In genomic region chr12:57151741-57152407, GRCh38 we compare ENCODE assay signal across 11 cellular contexts. TPM values are rescaled to one million over a fixed set of nuclear protein-coding genes. Genes with fewer than 3 reads are reported as not detected.
A peak's percentile ranks its signal among the peaks of the same experiment; 100 is the strongest.
DNase-seq lines count a peak whose midpoint lies in the region; ATAC-seq and TF ChIP-seq lines count a peak whose summit lies in the region.
"Had no signal": no experiment of that assay in that cellular context is flagged by ENCODE, and none has a peak within 500 bp of the region (broad histone marks: within the 10 kb centered on the region; RNA-seq: fewer than 3 reads in every experiment).

No MANE protein-coding gene starts in this region.

- peaks cover 5% of the 10 kb centered on the region for H3K4me1 Mint-ChIP-seq in stimulated activated effector memory CD8-positive, alpha-beta T cell treated with anti-CD3 and anti-CD28 coated beads, Interleukin-12 subunit alpha, Interleukin-12 subunit beta, amount 100 ng/mL, for 72 hours
- peaks cover 47% of the 10 kb centered on the region for H3K4me1 Mint-ChIP-seq in nephron progenitor cell

- peak overlapping the region; percentile 37 for H3K4me3 ChIP-seq in GM23248
- no peak overlapping the region for H3K4me3 ChIP-seq in heart left ventricle
- H3K4me3 ChIP-seq in PC-9: no peak overlapping the region

- TF ChIP-seq CTCF in heart left ventricle (IDR thresholded peaks at IDR 0.05) (no peak), nephron progenitor cell (IDR thresholded peaks at IDR 0.05) (no peak), PC-9 (conservative IDR thresholded peaks at IDR 0.05) (no peak)

- H3K9me2 ChIP-seq in GM23248 (ENCODE audit: insufficient read depth): no peaks in the 10 kb centered on the region
- no peaks in the 10 kb centered on the region for H3K9me2 ChIP-seq in PC-9 (ENCODE audit: insufficient read depth)

- no peak for TF ChIP-seq POLR2A in heart left ventricle (IDR thresholded peaks at IDR 0.05)

- intact Hi-C loops in heart left ventricle (cut with DNase I) (no loop called here), PC-9 (cut with micrococcal nuclease; ENCODE audit: unreplicated experiment) (no loop called here)

- no peaks in the 10 kb centered on the region for H3K27me3 ChIP-seq in GM23248 (replicated peaks; ENCODE audit: insufficient read depth)
- H3K27me3 ChIP-seq in heart left ventricle: no peaks in the 10 kb centered on the region
- no peaks in the 10 kb centered on the region for H3K27me3 ChIP-seq in PC-9 (ENCODE audit: insufficient read depth, low read depth)

- H3K9me3 ChIP-seq in GM23248 (ENCODE audit: low read depth): no peaks in the 10 kb centered on the region
- no peaks in the 10 kb centered on the region for H3K9me3 ChIP-seq in heart left ventricle
- H3K9me3 ChIP-seq in PC-9 (ENCODE audit: insufficient read depth, low read depth): no peaks in the 10 kb centered on the region

- peaks cover 68% of the 10 kb centered on the region for H3K4me1 ChIP-seq in GM23248 (ENCODE audit: insufficient read depth)
- peaks cover 14 to 100% (median 64%) of the 10 kb centered on the region in 12 donors for H3K4me1 ChIP-seq in heart left ventricle
- H3K4me1 ChIP-seq in PC-9 (replicated peaks; ENCODE audit: insufficient read depth): peaks cover 8% of the 10 kb centered on the region

- CTCF ChIA-PET in PC-9 (lab: Charles Lee): no interaction called here

- H3K9ac ChIP-seq in GM23248: peak overlapping the region; percentile 81

- peaks cover 5% of the 10 kb centered on the region for H3K27me3 Mint-ChIP-seq in nephron progenitor cell (ENCODE audit: low read depth, poor library complexity)

- POLR2A ChIA-PET in PC-9 (lab: Charles Lee; ENCODE audit: unreplicated experiment): no interaction called here

- H3K4me2 ChIP-seq in GM23248 (ENCODE audit: unreplicated experiment) (peak overlapping the region; percentile 65), PC-9 (no peak overlapping the region)

- peaks cover 41% of the 10 kb centered on the region for H3K36me3 ChIP-seq in GM23248 (ENCODE audit: low read depth)
- peaks cover 0 to 61% (median 33%) of the 10 kb centered on the region in 9 donors for H3K36me3 ChIP-seq in heart left ventricle
- H3K36me3 ChIP-seq in PC-9 (ENCODE audit: low read depth): no peaks in the 10 kb centered on the region

- H3K79me2 ChIP-seq in GM23248 (ENCODE audit: insufficient read depth) (peaks cover 77% of the 10 kb centered on the region), PC-9 (ENCODE audit: low read depth) (no peaks in the 10 kb centered on the region)

- in situ Hi-C loops in GM23248 (cut with MboI): no loop called here

- 6% methylated on average over 14 of the region's 14 CpGs for WGBS in GM23248 (ENCODE audit: low coverage in 1 of 2, low lambda C conversion rate in 2 of 2, missing lambda C conversion rate in 2 of 2), 2 experiments
- WGBS in heart left ventricle, 4 donors: 36 to 51% (median 41%) methylated on average over 13 to 14 of the region's 14 CpGs

- H2AFZ ChIP-seq in GM23248 (no peak overlapping the region), PC-9 (no peak overlapping the region)

- H3K27ac Mint-ChIP-seq in stimulated activated effector memory CD8-positive, alpha-beta T cell treated with anti-CD3 and anti-CD28 coated beads, Interleukin-12 subunit alpha, Interleukin-12 subunit beta, amount 100 ng/mL, for 72 hours: peak overlapping the region; percentile 18
- H3K27ac Mint-ChIP-seq in nephron progenitor cell: no peak overlapping the region
- H3K27ac Mint-ChIP-seq: memory B cell; T-helper 2 cell treated with Interferon-gamma antibody and Interleukin-4, amounts not matched to agents 5 μg/mL and 100 μg/mL, for 36 hours had no signal

- H3K27ac ChIP-seq in GM23248 (peak overlapping the region; percentile 98), heart left ventricle (peak overlapping the region; percentile 23 to 95 (median 84)), PC-9 (no peak overlapping the region)

- H3F3A ChIP-seq in GM23248 (ENCODE audit: insufficient read depth) (peaks cover 83% of the 10 kb centered on the region), PC-9 (ENCODE audit: insufficient read depth, low read depth) (no peaks in the 10 kb centered on the region)

- H3K36me3 Mint-ChIP-seq in stimulated activated effector memory CD8-positive, alpha-beta T cell treated with anti-CD3 and anti-CD28 coated beads, Interleukin-12 subunit alpha, Interleukin-12 subunit beta, amount 100 ng/mL, for 72 hours: no peaks in the 10 kb centered on the region
- peaks cover 60% of the 10 kb centered on the region for H3K36me3 Mint-ChIP-seq in nephron progenitor cell (ENCODE audit: low read depth)
- H3K36me3 Mint-ChIP-seq: memory B cell had no signal

- no peaks in the 10 kb centered on the region for H4K20me1 ChIP-seq in GM23248 (ENCODE audit: insufficient read depth)
- H4K20me1 ChIP-seq in PC-9 (ENCODE audit: insufficient read depth): no peaks in the 10 kb centered on the region

- BruUV-seq in PC-9 (replicated peaks; lab: Mats Ljungman, UMichigan): no TSS peak

- H3K4me3 Mint-ChIP-seq in stimulated activated effector memory CD8-positive, alpha-beta T cell treated with anti-CD3 and anti-CD28 coated beads, Interleukin-12 subunit alpha, Interleukin-12 subunit beta, amount 100 ng/mL, for 72 hours: no peak overlapping the region
- no peak overlapping the region for H3K4me3 Mint-ChIP-seq in nephron progenitor cell
- H3K4me3 Mint-ChIP-seq: memory B cell; T-helper 2 cell treated with Interferon-gamma antibody and Interleukin-4, amounts not matched to agents 5 μg/mL and 100 μg/mL, for 36 hours had no signal

- DNase-seq in GM23248: peak; percentile 91
- peak; percentile 76 for DNase-seq in astrocyte of the hippocampus (ENCODE audit: low read depth, low spot score)
- peak in 3 of 5 donors; percentile 55 to 77 (median 57) for DNase-seq in heart left ventricle
- no peak for DNase-seq in stimulated activated effector memory CD8-positive, alpha-beta T cell treated with anti-CD3 and anti-CD28 coated beads, Interleukin-12 subunit alpha, Interleukin-12 subunit beta, amount 100 ng/mL, for 72 hours (ENCODE audit: low spot score in 2 of 2)
- no peak for DNase-seq in activated effector memory CD4-positive, alpha-beta T cell treated with anti-CD3 and anti-CD28 coated beads, Interleukin-2, amount 50 U/mL, for 16 hours
- no peak for DNase-seq in nephron progenitor cell
- no peak for DNase-seq in PC-9
- DNase-seq in activated gamma-delta T cell (lab: John Stamatoyannopoulos, UW): no peak
- DNase-seq: NCI-H1105 treated with DMSO at 0.1 percent for 48 hours had no signal

- peak; percentile 30 to 45 (median 36) for ATAC-seq in heart left ventricle
- ATAC-seq in stimulated activated effector memory CD8-positive, alpha-beta T cell treated with anti-CD3 and anti-CD28 coated beads, Interleukin-12 subunit alpha, Interleukin-12 subunit beta, amount 100 ng/mL, for 72 hours: no peak

- no peaks in the 10 kb centered on the region for H3K9me3 Mint-ChIP-seq in stimulated activated effector memory CD8-positive, alpha-beta T cell treated with anti-CD3 and anti-CD28 coated beads, Interleukin-12 subunit alpha, Interleukin-12 subunit beta, amount 100 ng/mL, for 72 hours
- no peaks in the 10 kb centered on the region for H3K9me3 Mint-ChIP-seq in nephron progenitor cell
- H3K9me3 Mint-ChIP-seq: memory B cell; T-helper 2 cell treated with Interferon-gamma antibody and Interleukin-4, amounts not matched to agents 5 μg/mL and 100 μg/mL, for 36 hours had no signal

RNA-seq across cellular contexts. Expression of gene LRP1-AS, which starts 4.5 kb away (rescaled TPM):
- total RNA-seq in GM23248 (2014; rRNA removed; shearing (Covaris generic)): not detected in 2 replicates
- polyA plus RNA-seq in GM23248 (2016; fragmentation: Nextera tagmentation; extraction: Ambion mirVana): 0.60 TPM in 1 of 2 replicates, not detected in the other
- total RNA-seq in heart left ventricle: not detected
- not detected for polyA plus RNA-seq in heart left ventricle
- not detected in 2 replicates for total RNA-seq in PC-9 (2021)

RNA-seq across cellular contexts. Expression of gene LRP1, which starts 23.6 kb away (rescaled TPM):
- 257 and 296 TPM in 2 replicates for total RNA-seq in GM23248 (2014; rRNA removed; shearing (Covaris generic))
- polyA plus RNA-seq in GM23248 (2016; fragmentation: Nextera tagmentation; extraction: Ambion mirVana): 161 and 166 TPM in 2 replicates
- 100 to 1,000 TPM in 4 of 9 donors, 10 to 100 TPM in 5; 51.5 to 316 (median 71.1) TPM for total RNA-seq in heart left ventricle
- polyA plus RNA-seq in heart left ventricle: 10 to 100 TPM; 23.0 to 31.5 TPM
- 51.4 and 70.1 TPM in 2 replicates for total RNA-seq in PC-9 (2021)

RNA-seq across cellular contexts. Expression of gene STAT6, which starts 40.7 kb away (rescaled TPM):
- 95.1 and 103 TPM in 2 replicates for total RNA-seq in GM23248 (2014; rRNA removed; shearing (Covaris generic))
- 67.4 and 70.7 TPM in 2 replicates for polyA plus RNA-seq in GM23248 (2016; fragmentation: Nextera tagmentation; extraction: Ambion mirVana)
- total RNA-seq in heart left ventricle: 10 to 100 TPM; 31.6 to 87.7 (median 37.6) TPM
- polyA plus RNA-seq in heart left ventricle: 10 to 100 TPM; 39.6 to 41.0 TPM
- total RNA-seq in PC-9 (2021): 112 and 122 TPM in 2 replicates

Comparison
In these comparisons a context has a peak if more than half of its experiments do, and no peak if none do; other contexts are left out.
1. DNase-seq: peak in GM23248 (single experiment), astrocyte of the hippocampus (single experiment) and heart left ventricle (3 of 5); none in stimulated activated effector memory CD8-positive, alpha-beta T cell treated with anti-CD3 and anti-CD28 coated beads, Interleukin-12 subunit alpha, Interleukin-12 subunit beta, amount 100 ng/mL, for 72 hours (0 of 2), activated effector memory CD4-positive, alpha-beta T cell treated with anti-CD3 and anti-CD28 coated beads, Interleukin-2, amount 50 U/mL, for 16 hours (single experiment), nephron progenitor cell (single experiment), PC-9 (0 of 2) and activated gamma-delta T cell (single experiment).